In genomic region chr2:86035883-86036789, GRCh38 we compare ENCODE assay signal across 8 cellular contexts.
DNase-seq lines count a peak whose midpoint lies in the region; ATAC-seq and TF ChIP-seq lines count a peak whose summit lies in the region.

No MANE protein-coding gene starts in this region.

- BruUV-seq in A673 (replicated peaks; lab: Mats Ljungman, UMichigan): no TSS peak

- ATAC-seq in GM18519 (IDR thresholded peaks at IDR 0.05; ENCODE audit: low FRiP score, unreplicated experiment): peak; percentile 64
- peak; percentile 79 for ATAC-seq in HG03045 (IDR thresholded peaks at IDR 0.05; ENCODE audit: unreplicated experiment)
- peak; percentile 39 for ATAC-seq in effector memory CD8-positive, alpha-beta T cell (replicated peaks)
- peak; percentile 92 for ATAC-seq in stimulated activated memory B cell treated with anti-CD40 and anti-IgM and Interleukin-4, amounts not matched to agents 10 μg/mL and 1 μg/mL and 100 μg/mL, for 72 hours

- POLR2A ChIA-PET in A673 (lab: Charles Lee; ENCODE audit: low non-redundant PET): no interaction called here

- H3K4me3 ChIP-seq in A673 (ENCODE audit: low read depth, low read length, poor library complexity, severe bottlenecking): peak overlapping the region; percentile 5

- CTCF ChIA-PET in A673 (lab: Charles Lee): interaction anchor here (1.0 to 3.6 kb wide), 2 partner anchors 174 to 209 kb away, joined by 3 to 28 read pairs; no protein-coding TSS in a partner anchor

- H3K27ac ChIP-seq in A673 (ENCODE audit: low read depth, low read length, poor library complexity, severe bottlenecking): peak overlapping the region; percentile 77

- H3K27me3 ChIP-seq in A673 (replicated peaks; ENCODE audit: insufficient read depth, low read depth, low read length, poor library complexity): no peaks in the 10 kb centered on the region

- intact Hi-C loops in A673 (cut with micrococcal nuclease; ENCODE audit: unreplicated experiment): loop anchor here (1.0 to 2.0 kb wide), 2 partner anchors 147 to 209 kb away; partner anchors contain the start of gene ST3GAL5

- H3K27ac Mint-ChIP-seq in effector memory CD8-positive, alpha-beta T cell: peak overlapping the region; percentile 98 to 99
- peak overlapping the region; percentile 93 for H3K27ac Mint-ChIP-seq in stimulated activated memory B cell treated with anti-CD40 and anti-IgM and Interleukin-4, amounts not matched to agents 10 μg/mL and 1 μg/mL and 100 μg/mL, for 72 hours

- H3K4me1 ChIP-seq in A673 (ENCODE audit: insufficient read depth, low read length, poor library complexity, severe bottlenecking): peaks cover 25% of the 10 kb centered on the region

- TF ChIP-seq CTCF in A673 (conservative IDR thresholded peaks at IDR 0.05; ENCODE audit: low read depth, low read length): peak; percentile 46

- no peaks in the 10 kb centered on the region for H3K9me3 Mint-ChIP-seq in effector memory CD8-positive, alpha-beta T cell
- no peaks in the 10 kb centered on the region for H3K9me3 Mint-ChIP-seq in stimulated activated memory B cell treated with anti-CD40 and anti-IgM and Interleukin-4, amounts not matched to agents 10 μg/mL and 1 μg/mL and 100 μg/mL, for 72 hours

- peak; percentile 85 for DNase-seq in A673 (ENCODE audit: low spot score)
- DNase-seq in NCI-H2196 (lab: John Stamatoyannopoulos, UW; ENCODE audit: unreplicated experiment): peak; percentile 69
- DNase-seq in activated CD4-positive, alpha-beta T cell treated with anti-CD3 and anti-CD28 coated beads, Interleukin-2, amount 50 U/mL, for 4 hours: peak; percentile 50
- DNase-seq in effector memory CD8-positive, alpha-beta T cell: peak; percentile 60 to 63 (median 61)
- DNase-seq in middle frontal gyrus (ENCODE audit: extremely low spot score, low spot score): peak; percentile 24

- H3K27me3 Mint-ChIP-seq in effector memory CD8-positive, alpha-beta T cell: no peaks in the 10 kb centered on the region
- H3K27me3 Mint-ChIP-seq in stimulated activated memory B cell treated with anti-CD40 and anti-IgM and Interleukin-4, amounts not matched to agents 10 μg/mL and 1 μg/mL and 100 μg/mL, for 72 hours: no peaks in the 10 kb centered on the region

- no peaks in the 10 kb centered on the region for H3K9me3 ChIP-seq in A673 (ENCODE audit: low read depth, low read length, poor library complexity, severe bottlenecking)

- H3K4me3 Mint-ChIP-seq in effector memory CD8-positive, alpha-beta T cell: peak overlapping the region; percentile 79 to 83
- H3K4me3 Mint-ChIP-seq in stimulated activated memory B cell treated with anti-CD40 and anti-IgM and Interleukin-4, amounts not matched to agents 10 μg/mL and 1 μg/mL and 100 μg/mL, for 72 hours: peak overlapping the region; percentile 21

- H3K4me1 Mint-ChIP-seq in effector memory CD8-positive, alpha-beta T cell (ENCODE audit: low read depth in 2 of 2): peaks cover 57 to 58% of the 10 kb centered on the region in 2 donors
- peaks cover 58% of the 10 kb centered on the region for H3K4me1 Mint-ChIP-seq in stimulated activated memory B cell treated with anti-CD40 and anti-IgM and Interleukin-4, amounts not matched to agents 10 μg/mL and 1 μg/mL and 100 μg/mL, for 72 hours

- peaks cover 53% of the 10 kb centered on the region for H3K36me3 Mint-ChIP-seq in effector memory CD8-positive, alpha-beta T cell (ENCODE audit: insufficient read depth)
- H3K36me3 Mint-ChIP-seq in stimulated activated memory B cell treated with anti-CD40 and anti-IgM and Interleukin-4, amounts not matched to agents 10 μg/mL and 1 μg/mL and 100 μg/mL, for 72 hours: peaks cover 64% of the 10 kb centered on the region

- peaks cover 75% of the 10 kb centered on the region for H3K36me3 ChIP-seq in A673 (ENCODE audit: insufficient read depth, low read length, poor library complexity, severe bottlenecking)

Comparison
In these comparisons a context has a peak if more than half of its experiments do, and no peak if none do; other contexts are left out.
1. Peak in every context shown above with its lines: DNase-seq, ATAC-seq, H3K4me3 ChIP-seq and H3K27ac ChIP-seq.
2. DNase-seq: peak in every context shown above with its lines; median percentile 85 in A673; 69 in NCI-H2196; 61 in effector memory CD8-positive, alpha-beta T cell; 50 in activated CD4-positive, alpha-beta T cell treated with anti-CD3 and anti-CD28 coated beads, Interleukin-2, amount 50 U/mL, for 4 hours; 24 in middle frontal gyrus.
3. ATAC-seq: peak in every context shown above with its lines; median percentile 92 in stimulated activated memory B cell treated with anti-CD40 and anti-IgM and Interleukin-4, amounts not matched to agents 10 μg/mL and 1 μg/mL and 100 μg/mL, for 72 hours; 79 in HG03045; 64 in GM18519; 39 in effector memory CD8-positive, alpha-beta T cell.